18 cellular contexts compared by ENCODE assay signal in genomic region chr16:26688105-26688504, GRCh38.
A peak's percentile ranks its signal among the peaks of the same experiment; 100 is the strongest.
DNase-seq lines count a peak whose midpoint lies in the region; ATAC-seq, FAIRE-seq and TF ChIP-seq lines count a peak whose summit lies in the region.
"Had no signal": no experiment of that assay in that cellular context is flagged by ENCODE, and none has a peak within 500 bp of the region (broad histone marks: within the 10 kb centered on the region; RNA-seq: fewer than 3 reads in every experiment).

No MANE protein-coding gene starts in this region.

- H3K27ac Mint-ChIP-seq in nephron progenitor cell = peak overlapping the region; percentile 76

- FAIRE-seq in H54 (lab: Jason Lieb, UNC) = no peak
- FAIRE-seq: G401.6, GM19239 had no signal

- no peak for TF ChIP-seq POLR2A in H54 (IDR thresholded peaks at IDR 0.05; ENCODE audit: low read depth, low read length)

- no peaks in the 10 kb centered on the region for H3K79me2 ChIP-seq in OCI-LY7 (ENCODE audit: insufficient read depth, low read depth, low read length)

- H3K4me1 Mint-ChIP-seq in nephron progenitor cell = peaks cover 39% of the 10 kb centered on the region

- no peak for ATAC-seq in HG02763 (IDR thresholded peaks at IDR 0.05; ENCODE audit: unreplicated experiment)

- H3K9me3 ChIP-seq in OCI-LY7 (ENCODE audit: low read length) = peaks cover 4% of the 10 kb centered on the region; the same call in 1 of the 2 replicates
- H3K9me3 ChIP-seq: SJCRH30 had no signal

- no peaks in the 10 kb centered on the region for H3K9me2 ChIP-seq in OCI-LY7 (ENCODE audit: insufficient read depth, low read length)

- no peak overlapping the region for H3K4me2 ChIP-seq in OCI-LY7 (ENCODE audit: low read length)

- peaks cover 3% of the 10 kb centered on the region for H3K36me3 Mint-ChIP-seq in nephron progenitor cell (ENCODE audit: low read depth)

- H3K4me3 ChIP-seq in OCI-LY7 (ENCODE audit: low read depth, low read length, poor library complexity, severe bottlenecking) = no peak overlapping the region
- H3K4me3 ChIP-seq: SJCRH30 had no signal

- peak overlapping the region; percentile 11 for H3K4me3 Mint-ChIP-seq in nephron progenitor cell

- no peak overlapping the region for H3K27ac ChIP-seq in OCI-LY7 (ENCODE audit: low read depth, low read length, poor library complexity, severe bottlenecking)
- H3K27ac ChIP-seq: C4-2B, HL-60, SJCRH30 had no signal

- BruUV-seq in OCI-LY7 (replicated peaks; lab: Mats Ljungman, UMichigan) = no TSS peak

- H3K9me3 Mint-ChIP-seq in nephron progenitor cell = peaks cover 12% of the 10 kb centered on the region

- H4K20me1 ChIP-seq in OCI-LY7 (ENCODE audit: insufficient read depth, low read length) = no peaks in the 10 kb centered on the region

- H3K27me3 Mint-ChIP-seq in nephron progenitor cell (ENCODE audit: low read depth, poor library complexity) = peaks cover 4% of the 10 kb centered on the region

- CTCF ChIA-PET in OCI-LY7 (lab: Charles Lee; ENCODE audit: unreplicated experiment) = no interaction called here

- POLR2A ChIA-PET in OCI-LY7 (lab: Charles Lee) = interaction anchor here (0.6 to 0.7 kb wide), 3 partner anchors 11 to 624 kb away, joined by 3 to 4 read pairs (median 3); no protein-coding TSS in a partner anchor

- TF ChIP-seq CTCF in OCI-LY7 (conservative IDR thresholded peaks at IDR 0.05; ENCODE audit: low read length) (no peak), nephron progenitor cell (IDR thresholded peaks at IDR 0.05) (no peak)

- peak overlapping the region; percentile 66; the same call in 1 of the 2 replicates for H2AFZ ChIP-seq in OCI-LY7 (ENCODE audit: low read length)

- no peaks in the 10 kb centered on the region for H3K36me3 ChIP-seq in OCI-LY7 (ENCODE audit: insufficient read depth, low read length)
- H3K36me3 ChIP-seq: SJCRH30 had no signal

- no peak for DNase-seq in OCI-LY7 (ENCODE audit: low spot score)
- DNase-seq in globus pallidus (ENCODE audit: low spot score) = peak; percentile 92
- DNase-seq in nephron progenitor cell = no peak
- peak; percentile 90 for DNase-seq in superior temporal gyrus (ENCODE audit: extremely low spot score)
- no peak for DNase-seq in H54 (ENCODE audit: insufficient read length, low spot score)
- no peak for DNase-seq in dedifferentiated amniotic fluid mesenchymal stem cell (ENCODE audit: extremely low spot score)
- DNase-seq: HCEC 1CT, IMR-90, NCI-H1417 treated with DMSO at 0.1 percent for 48 hours, NCI-H187 treated with DMSO at 0.1 percent for 48 hours, NCI-H226, NCI-H524 treated with DMSO at 0.1 percent for 48 hours, SJCRH30 had no signal

- intact Hi-C loops in OCI-LY7 (cut with micrococcal nuclease; ENCODE audit: unreplicated experiment) = no loop called here

- H3K4me1 ChIP-seq in OCI-LY7 (ENCODE audit: insufficient read depth, low read length, poor library complexity, severe bottlenecking) = peaks cover 14% of the 10 kb centered on the region
- H3K4me1 ChIP-seq: SJCRH30 had no signal

Comparison
In these comparisons a context has a peak if more than half of its experiments do, and no peak if none do; other contexts are left out.
1. DNase-seq: peak in globus pallidus (single experiment) and superior temporal gyrus (single experiment); none in OCI-LY7 (single experiment), nephron progenitor cell (single experiment), H54 (single experiment) and dedifferentiated amniotic fluid mesenchymal stem cell (single experiment).